In the genomic region with DNA sequence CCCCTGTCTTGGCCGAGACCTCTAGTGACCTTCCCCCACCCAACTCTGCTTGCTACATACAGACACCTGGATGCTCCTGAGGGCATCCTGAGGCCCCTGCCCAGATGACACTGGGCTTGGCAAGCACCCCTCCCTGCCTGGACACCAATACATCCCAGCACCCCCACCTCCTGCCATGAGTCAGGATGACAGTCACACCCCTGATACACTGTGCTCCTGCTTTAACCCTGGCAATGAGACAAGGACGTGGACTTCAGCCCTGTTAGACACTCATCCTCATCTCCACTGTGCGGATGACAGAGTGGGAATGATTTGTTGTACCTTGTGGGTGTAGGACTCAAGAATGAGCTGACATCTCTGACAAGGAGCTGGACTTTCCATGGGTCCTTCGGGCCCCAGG, we compare ENCODE assay signal across 17 cellular contexts.
DNase-seq lines count a peak whose midpoint lies in the region; ATAC-seq and TF ChIP-seq lines count a peak whose summit lies in the region.
"Had no signal": no experiment of that assay in that cellular context is flagged by ENCODE, and none has a peak within 500 bp of the region (broad histone marks: within the 10 kb centered on the region; RNA-seq: fewer than 3 reads in every experiment).

No MANE protein-coding gene starts in this region.

- H3K4me1 ChIP-seq in right atrium auricular region (no peaks in the 10 kb centered on the region), right cardiac atrium (ENCODE audit: control insufficient read depth, insufficient read depth, low read length) (no peaks in the 10 kb centered on the region), PC-3 (ENCODE audit: insufficient read depth, low read length) (peaks cover 8% of the 10 kb centered on the region; the same call in 1 of the 2 replicates), vagina (no peaks in the 10 kb centered on the region), gastrocnemius medialis (no peaks in the 10 kb centered on the region)
- H3K4me1 ChIP-seq: BLaER1 had no signal

- intact Hi-C loops in right cardiac atrium (cut with DNase I) (no loop called here), PC-3 (cut with micrococcal nuclease) (no loop called here), vagina (cut with DNase I) (no loop called here), gastrocnemius medialis (cut with DNase I; ENCODE audit: low total_unique reads) (no loop called here)

- DNase-seq in right atrium auricular region (ENCODE audit: low spot score) (peak; percentile 42), right cardiac atrium (no peak), PC-3 (peak; percentile 9), islet precursor cell (peak; percentile 38), vagina (ENCODE audit: extremely low spot score in 2 of 2) (peak; percentile 64 to 72), gastrocnemius medialis (no peak), NCI-H748 (lab: John Stamatoyannopoulos, UW; ENCODE audit: unreplicated experiment) (no peak)
- DNase-seq: 8988T, AML-193, Calu3, DMS79 treated with DMSO at 0.1 percent for 48 hours, EL, GDM1 had no signal

- 84% methylated on average over 4 of the region's 4 CpGs for WGBS in right cardiac atrium

- POLR2A ChIA-PET in PC-3 (lab: Charles Lee; ENCODE audit: unreplicated experiment): no interaction called here

- no peaks in the 10 kb centered on the region for H3K79me2 ChIP-seq in PC-3 (ENCODE audit: low read length)

- no peak overlapping the region for H2AFZ ChIP-seq in PC-3 (ENCODE audit: low read length)

- H3K36me3 ChIP-seq in right atrium auricular region: no peaks in the 10 kb centered on the region
- H3K36me3 ChIP-seq in PC-3 (ENCODE audit: low read depth, low read length): no peaks in the 10 kb centered on the region
- H3K36me3 ChIP-seq in vagina: no peaks in the 10 kb centered on the region
- H3K36me3 ChIP-seq in gastrocnemius medialis: no peaks in the 10 kb centered on the region
- H3K36me3 ChIP-seq: BLaER1 had no signal

- no peaks in the 10 kb centered on the region for H3K27me3 ChIP-seq in right atrium auricular region
- H3K27me3 ChIP-seq in right cardiac atrium (ENCODE audit: control insufficient read depth, insufficient read depth): no peaks in the 10 kb centered on the region
- no peaks in the 10 kb centered on the region for H3K27me3 ChIP-seq in PC-3 (ENCODE audit: low read length)
- H3K27me3 ChIP-seq in vagina: no peaks in the 10 kb centered on the region
- H3K27me3 ChIP-seq in gastrocnemius medialis: no peaks in the 10 kb centered on the region
- H3K27me3 ChIP-seq: BLaER1 had no signal

- ATAC-seq in right cardiac atrium (no peak), PC-3 (no peak), gastrocnemius medialis (no peak), HG03565 (IDR thresholded peaks at IDR 0.05; ENCODE audit: unreplicated experiment) (no peak)
- ATAC-seq: HCT116 had no signal

- H3F3A ChIP-seq in PC-3 (ENCODE audit: low read length, unreplicated experiment): no peaks in the 10 kb centered on the region

- H3K9ac ChIP-seq in PC-3 (ENCODE audit: low read length): no peak overlapping the region
- H3K9ac ChIP-seq: BLaER1 had no signal

- no peaks in the 10 kb centered on the region for H3K9me2 ChIP-seq in PC-3 (replicated peaks; ENCODE audit: low read length)

- no TSS peak for BruUV-seq in PC-3 (replicated peaks; lab: Mats Ljungman, UMichigan)

- H3K4me3 ChIP-seq in right atrium auricular region: no peak overlapping the region
- no peak overlapping the region for H3K4me3 ChIP-seq in right cardiac atrium (ENCODE audit: low read length)
- no peak overlapping the region for H3K4me3 ChIP-seq in PC-3 (ENCODE audit: low read length)
- no peak overlapping the region for H3K4me3 ChIP-seq in vagina
- no peak overlapping the region for H3K4me3 ChIP-seq in gastrocnemius medialis
- H3K4me3 ChIP-seq: BLaER1 had no signal

- H3K27ac ChIP-seq in right atrium auricular region (no peak overlapping the region), right cardiac atrium (ENCODE audit: low read length) (no peak overlapping the region), PC-3 (ENCODE audit: low read length) (no peak overlapping the region), vagina (no peak overlapping the region), gastrocnemius medialis (no peak overlapping the region)
- H3K27ac ChIP-seq: BLaER1, HL-60 had no signal

- no peak for TF ChIP-seq POLR2A in vagina (IDR thresholded peaks at IDR 0.05)
- no peak for TF ChIP-seq POLR2A in gastrocnemius medialis (IDR thresholded peaks at IDR 0.05)

- in situ Hi-C loops in gastrocnemius medialis (cut with MboI; ENCODE audit: low sequenced_read_pairs in 4 of 4): no loop called here

- TF ChIP-seq CTCF in right atrium auricular region (IDR thresholded peaks at IDR 0.05): no peak
- TF ChIP-seq CTCF in PC-3 (conservative IDR thresholded peaks at IDR 0.05; ENCODE audit: low read depth, low read length): no peak
- no peak for TF ChIP-seq CTCF in vagina (IDR thresholded peaks at IDR 0.05)
- no peak for TF ChIP-seq CTCF in gastrocnemius medialis (IDR thresholded peaks at IDR 0.05 in 4 of 5, conservative IDR thresholded peaks at IDR 0.05 in 1 of 5)

- no peak overlapping the region for H3K4me2 ChIP-seq in PC-3 (ENCODE audit: low read length)
- H3K4me2 ChIP-seq: BLaER1 had no signal

- no peaks in the 10 kb centered on the region for H4K20me1 ChIP-seq in PC-3 (ENCODE audit: low read length)
- H4K20me1 ChIP-seq: BLaER1 had no signal

- peaks cover 0 to 9% of the 10 kb centered on the region in 2 donors for H3K9me3 ChIP-seq in right atrium auricular region
- no peaks in the 10 kb centered on the region for H3K9me3 ChIP-seq in right cardiac atrium (ENCODE audit: control insufficient read depth, low read length)
- no peaks in the 10 kb centered on the region for H3K9me3 ChIP-seq in PC-3 (ENCODE audit: low read length)
- no peaks in the 10 kb centered on the region for H3K9me3 ChIP-seq in vagina
- no peaks in the 10 kb centered on the region for H3K9me3 ChIP-seq in gastrocnemius medialis

- CTCF ChIA-PET in PC-3 (lab: Charles Lee): interaction anchor here (0.6 kb wide), 1 partner anchor 36 kb away, joined by 3 read pairs; no protein-coding TSS in a partner anchor

Comparison
In these comparisons a context has a peak if more than half of its experiments do, and no peak if none do; other contexts are left out.
1. DNase-seq: peak in right atrium auricular region (single experiment), PC-3 (single experiment), islet precursor cell (single experiment) and vagina (2 of 2); none in right cardiac atrium (0 of 3), gastrocnemius medialis (0 of 2) and NCI-H748 (single experiment).